ENCODE assay signal across 8 cellular contexts in genomic region chrX:53279296-53280237, GRCh38. TPM values are rescaled to one million over a fixed set of nuclear protein-coding genes. Genes with fewer than 3 reads are reported as not detected.
DNase-seq lines count a peak whose midpoint lies in the region; ATAC-seq and TF ChIP-seq lines count a peak whose summit lies in the region.

No MANE protein-coding gene starts in this region.

- H4K20me1 ChIP-seq in GM23248 (ENCODE audit: insufficient read depth), result no peaks in the 10 kb centered on the region

- 82 to 95% methylated on average over 2 to 13 of the region's 14 CpGs for WGBS in GM23248 (ENCODE audit: low coverage in 1 of 2, low lambda C conversion rate in 2 of 2, missing lambda C conversion rate in 2 of 2), 2 experiments

- H3K9me3 ChIP-seq in mucosa of rectum (ENCODE audit: control insufficient read depth in 2 of 2, low read length in 2 of 2), result no peaks in the 10 kb centered on the region
- H3K9me3 ChIP-seq in GM23248 (ENCODE audit: low read depth), result no peaks in the 10 kb centered on the region

- peak overlapping the region; percentile 56 for H3K4me3 ChIP-seq in AG09309 (ENCODE audit: control insufficient read depth, low read depth, low read length)
- H3K4me3 ChIP-seq in mucosa of rectum (ENCODE audit: low read length in 2 of 2), result peak overlapping the region; percentile 61 to 75
- no peak overlapping the region for H3K4me3 ChIP-seq in GM23248

- ATAC-seq in HG02763 (IDR thresholded peaks at IDR 0.05; ENCODE audit: unreplicated experiment) (no peak), GM21447 (IDR thresholded peaks at IDR 0.05; ENCODE audit: unreplicated experiment) (no peak)

- H3K4me2 ChIP-seq in GM23248 (ENCODE audit: unreplicated experiment), result no peak overlapping the region

- TF ChIP-seq CTCF in AG09309 (IDR thresholded peaks at IDR 0.05; ENCODE audit: control insufficient read depth, insufficient read depth, low read depth, low read length, missing control alignments), result peak; percentile 6
- TF ChIP-seq CTCF in GM12873 (IDR thresholded peaks at IDR 0.05; ENCODE audit: insufficient read depth, low read depth, low read length, missing control alignments), result peak; percentile 49

- no peaks in the 10 kb centered on the region for H3K9me2 ChIP-seq in GM23248 (ENCODE audit: insufficient read depth)

- DNase-seq in AG09309 (ENCODE audit: low read depth), result no peak
- DNase-seq in activated naive CD4-positive, alpha-beta T cell treated with anti-CD3 and anti-CD28 coated beads, Interleukin-2, amount 50 U/mL, for 16 hours, result peak; percentile 19
- no peak for DNase-seq in GM23248
- DNase-seq in NCI-H1105 treated with DMSO at 0.1 percent for 48 hours (lab: John Stamatoyannopoulos, UW), result no peak

- H2AFZ ChIP-seq in GM23248, result no peak overlapping the region

- H3F3A ChIP-seq in GM23248 (ENCODE audit: insufficient read depth), result 0 out of 2 replicates have a peak, but pooled peaks cover 4% of the 10 kb centered on the region

- H3K36me3 ChIP-seq in mucosa of rectum (ENCODE audit: control insufficient read depth in 2 of 2, insufficient read depth in 2 of 2, low read length in 2 of 2) (no peaks in the 10 kb centered on the region), GM23248 (ENCODE audit: low read depth) (no peaks in the 10 kb centered on the region)

- H3K27ac ChIP-seq in mucosa of rectum (ENCODE audit: low read depth in 2 of 2, low read length in 2 of 2) (peak overlapping the region in 1 of 2 donors; percentile 77), GM23248 (no peak overlapping the region)

- H3K27me3 ChIP-seq in mucosa of rectum (ENCODE audit: control insufficient read depth in 2 of 2, insufficient read depth in 2 of 2, low read length in 2 of 2) (peaks cover 3 to 5% of the 10 kb centered on the region in 2 donors), GM23248 (replicated peaks; ENCODE audit: insufficient read depth) (no peaks in the 10 kb centered on the region)

- H3K4me1 ChIP-seq in mucosa of rectum (ENCODE audit: control insufficient read depth in 2 of 2, insufficient read depth in 2 of 2, low read length in 2 of 2) (peaks cover 12 to 14% of the 10 kb centered on the region in 2 donors), GM23248 (ENCODE audit: insufficient read depth) (0 out of 2 replicates have a peak, but pooled peaks cover 10% of the 10 kb centered on the region)

- in situ Hi-C loops in GM23248 (cut with MboI), result no loop called here

- no peaks in the 10 kb centered on the region for H3K79me2 ChIP-seq in GM23248 (ENCODE audit: insufficient read depth)

- H3K9ac ChIP-seq in mucosa of rectum (ENCODE audit: low read depth in 1 of 2, low read length in 2 of 2) (peak overlapping the region; percentile 60 to 63), GM23248 (no peak overlapping the region)

RNA-seq across cellular contexts. Expression of gene IQSEC2, which starts 1.8 kb away (rescaled TPM):
- total RNA-seq in GM23248 (2014; rRNA removed; shearing (Covaris generic)), result 10.2 and 11.8 TPM in 2 replicates
- polyA plus RNA-seq in GM23248 (2016; fragmentation: Nextera tagmentation; extraction: Ambion mirVana), result 6.0 and 7.1 TPM in 2 replicates

RNA-seq across cellular contexts. Expression of gene KDM5C, which starts 54.6 kb away (rescaled TPM):
- total RNA-seq in GM23248 (2014; rRNA removed; shearing (Covaris generic)), result 66.9 and 68.7 TPM in 2 replicates
- polyA plus RNA-seq in GM23248 (2016; fragmentation: Nextera tagmentation; extraction: Ambion mirVana), result 24.4 and 27.1 TPM in 2 replicates
